23 cellular contexts compared by ENCODE assay signal in genomic region chr5:154885438-154885837, GRCh38. TPM values are rescaled to one million over a fixed set of nuclear protein-coding genes. Genes with fewer than 3 reads are reported as not detected.
"Had no signal": no experiment of that assay in that cellular context is flagged by ENCODE, and none has a peak within 500 bp of the region (broad histone marks: within the 10 kb centered on the region; RNA-seq: fewer than 3 reads in every experiment).

No MANE protein-coding gene starts in this region.

- H3K4me3 Mint-ChIP-seq: activated naive CD4-positive, alpha-beta T cell treated with anti-CD3 and anti-CD28 coated beads, Interleukin-2, amount 10 ng/mL, durations not matched to agents 7 days and 5 days; activated naive CD8-positive, alpha-beta T cell treated with anti-CD3 and anti-CD28 coated beads, Interleukin-2, amount 50 U/mL, for 24 hours; brain; natural killer cell treated with Interleukin-12 subunit alpha and Interleukin-12 subunit beta and Interleukin-15 and Interleukin-18, amount 100 ng/mL, for 72 hours had no signal

- DNase-seq: activated CD4-positive, alpha-beta T cell treated with anti-CD3 and anti-CD28 coated beads, Interleukin-2, amount 50 U/mL, for 1 hour; activated CD4-positive, CD25-positive, alpha-beta regulatory T cell treated with anti-CD3 and anti-CD28 coated beads, Interleukin-2, amount 50 U/mL, for 72 hours; activated CD8-positive, alpha-beta memory T cell treated with anti-CD3 and anti-CD28 coated beads for 24 hours; activated effector memory CD4-positive, alpha-beta T cell treated with Interleukin-2 at 50 U/mL for 16 hours; activated naive CD4-positive, alpha-beta T cell treated with anti-CD3 and anti-CD28 coated beads, Interleukin-2, amount 10 ng/mL, durations not matched to agents 7 days and 5 days; activated naive CD8-positive, alpha-beta T cell treated with anti-CD3 and anti-CD28 coated beads, Interleukin-2, amount 50 U/mL, for 24 hours; activated T-cell treated with anti-CD3 and anti-CD28 coated beads, Interleukin-2, amount 50 U/mL, for 48 hours; anterior cingulate cortex; central memory CD4-positive, alpha-beta T cell; dorsolateral prefrontal cortex; gastrocnemius medialis; head of caudate nucleus; nucleus accumbens; posterior cingulate gyrus; retina; stimulated activated CD4-positive, alpha-beta T cell treated with anti-CD3 and anti-CD28 coated beads, Interleukin-12 subunit alpha, Interleukin-12 subunit beta, amount 100 ng/mL, for 4 hours; stimulated activated CD4-positive, alpha-beta T cell treated with anti-CD3 and anti-CD28 coated beads, Interleukin-1b, Interleukin-23, amount 100 ng/mL, for 48 hours; stimulated activated CD8-positive, alpha-beta memory T cell treated with anti-CD3 and anti-CD28 coated beads, Interleukin-4, amount 100 ng/mL, for 48 hours; stimulated activated naive CD8-positive, alpha-beta T cell treated with anti-CD3 and anti-CD28 coated beads, Interleukin-15, Interleukin-2, amounts not matched to agents 100 U/mL and 50 U/mL, for 24 hours; substantia nigra; tibial artery had no signal

- H3K27ac Mint-ChIP-seq: activated naive CD4-positive, alpha-beta T cell treated with anti-CD3 and anti-CD28 coated beads, Interleukin-2, amount 10 ng/mL, durations not matched to agents 7 days and 5 days; activated naive CD8-positive, alpha-beta T cell treated with anti-CD3 and anti-CD28 coated beads, Interleukin-2, amount 50 U/mL, for 24 hours; brain; natural killer cell treated with Interleukin-12 subunit alpha and Interleukin-12 subunit beta and Interleukin-15 and Interleukin-18, amount 100 ng/mL, for 72 hours had no signal

- H3K4me1 Mint-ChIP-seq: activated naive CD4-positive, alpha-beta T cell treated with anti-CD3 and anti-CD28 coated beads, Interleukin-2, amount 10 ng/mL, durations not matched to agents 7 days and 5 days; activated naive CD8-positive, alpha-beta T cell treated with anti-CD3 and anti-CD28 coated beads, Interleukin-2, amount 50 U/mL, for 24 hours; brain had no signal

- ATAC-seq: activated naive CD8-positive, alpha-beta T cell treated with anti-CD3 and anti-CD28 coated beads, Interleukin-2, amount 50 U/mL, for 24 hours; gastrocnemius medialis; natural killer cell treated with Interleukin-12 subunit alpha and Interleukin-12 subunit beta and Interleukin-15 and Interleukin-18, amount 100 ng/mL, for 72 hours; stimulated activated naive CD8-positive, alpha-beta T cell treated with anti-CD3 and anti-CD28 coated beads, Interleukin-15, Interleukin-2, amounts not matched to agents 100 U/mL and 50 U/mL, for 24 hours had no signal

- H3K27me3 Mint-ChIP-seq: activated naive CD4-positive, alpha-beta T cell treated with anti-CD3 and anti-CD28 coated beads, Interleukin-2, amount 10 ng/mL, durations not matched to agents 7 days and 5 days; activated naive CD8-positive, alpha-beta T cell treated with anti-CD3 and anti-CD28 coated beads, Interleukin-2, amount 50 U/mL, for 24 hours; brain; natural killer cell treated with Interleukin-12 subunit alpha and Interleukin-12 subunit beta and Interleukin-15 and Interleukin-18, amount 100 ng/mL, for 72 hours had no signal

RNA-seq across cellular contexts. Expression of gene FAXDC2, which starts 35.0 kb away (rescaled TPM):
- total RNA-seq: natural killer cell treated with Interleukin-12 subunit alpha and Interleukin-12 subunit beta and Interleukin-15 and Interleukin-18, amount 100 ng/mL, for 72 hours had no signal
